In genomic region chr9:121185774-121186403, GRCh38 we compare ENCODE assay signal across 19 cellular contexts. TPM values are rescaled to one million over a fixed set of nuclear protein-coding genes. Genes with fewer than 3 reads are reported as not detected.
DNase-seq lines count a peak whose midpoint lies in the region; ATAC-seq and TF ChIP-seq lines count a peak whose summit lies in the region.
"Had no signal": no experiment of that assay in that cellular context is flagged by ENCODE, and none has a peak within 500 bp of the region (broad histone marks: within the 10 kb centered on the region; RNA-seq: fewer than 3 reads in every experiment).

No MANE protein-coding gene starts in this region.

- H3K9me3 ChIP-seq in cardiac muscle cell (ENCODE audit: low read depth) (no peaks in the 10 kb centered on the region), left ventricle myocardium inferior (replicated peaks) (no peaks in the 10 kb centered on the region), upper lobe of right lung (no peaks in the 10 kb centered on the region), endodermal cell (ENCODE audit: control insufficient read depth, low read length) (no peaks in the 10 kb centered on the region)
- H3K9me3 ChIP-seq in effector memory CD4-positive, alpha-beta T cell (ENCODE audit: control insufficient read depth, low read length) = no peaks in the 10 kb centered on the region
- H3K9me3 ChIP-seq: right atrium auricular region, transverse colon had no signal

- H3K36me3 Mint-ChIP-seq in T-cell = peaks cover 47% of the 10 kb centered on the region
- peaks cover 20% of the 10 kb centered on the region for H3K36me3 Mint-ChIP-seq in endodermal cell (ENCODE audit: low read depth)

- H3K9me3 Mint-ChIP-seq in T-cell (no peaks in the 10 kb centered on the region), endodermal cell (no peaks in the 10 kb centered on the region)

- CTCF ChIA-PET in T-cell (lab: Charles Lee) = interaction anchor here in 1 of 2 donors (0.6 to 1.3 kb wide), 8 partner anchors 11 to 78 kb away, joined by 3 to 5 read pairs (median 4); no protein-coding TSS in a partner anchor

- H3K4me1 ChIP-seq in cardiac muscle cell (ENCODE audit: low read depth) = peaks cover 49% of the 10 kb centered on the region
- peaks cover 98% of the 10 kb centered on the region for H3K4me1 ChIP-seq in left ventricle myocardium inferior
- H3K4me1 ChIP-seq in effector memory CD4-positive, alpha-beta T cell (ENCODE audit: control insufficient read depth, insufficient read depth, low read length, poor library complexity, severe bottlenecking) = peaks cover 14% of the 10 kb centered on the region
- H3K4me1 ChIP-seq in upper lobe of right lung = peaks cover 53% of the 10 kb centered on the region
- no peaks in the 10 kb centered on the region for H3K4me1 ChIP-seq in endodermal cell (ENCODE audit: control insufficient read depth, insufficient read depth, low read length)

- POLR2A ChIA-PET in T-cell (lab: Charles Lee) = interaction anchor here (0.5 to 0.6 kb wide), 2 partner anchors 13 to 24 kb away, joined by 3 to 4 read pairs; no protein-coding TSS in a partner anchor

- WGBS in endodermal cell (ENCODE audit: insufficient coverage in 1 of 2, insufficient read length in 1 of 2), 2 experiments = 88 to 89% methylated on average over 4 of the region's 4 CpGs

- peaks cover 16% of the 10 kb centered on the region for H3K36me3 ChIP-seq in cardiac muscle cell
- H3K36me3 ChIP-seq in left ventricle myocardium inferior = peaks cover 32% of the 10 kb centered on the region
- peaks cover 27% of the 10 kb centered on the region for H3K36me3 ChIP-seq in effector memory CD4-positive, alpha-beta T cell (ENCODE audit: control insufficient read depth, insufficient read depth, low read length)
- peaks cover 40% of the 10 kb centered on the region for H3K36me3 ChIP-seq in upper lobe of right lung
- H3K36me3 ChIP-seq in endodermal cell (ENCODE audit: control insufficient read depth, insufficient read depth, low read length) = peaks cover 48% of the 10 kb centered on the region

- H3K4me3 ChIP-seq in cardiac muscle cell = no peak overlapping the region
- H3K4me3 ChIP-seq in left ventricle myocardium inferior = no peak overlapping the region
- H3K4me3 ChIP-seq in effector memory CD4-positive, alpha-beta T cell (ENCODE audit: insufficient read depth, low read depth, low read length, poor library complexity, severe bottlenecking) = no peak overlapping the region
- H3K4me3 ChIP-seq in upper lobe of right lung = no peak overlapping the region
- H3K4me3 ChIP-seq in endodermal cell (ENCODE audit: low read length) = no peak overlapping the region
- H3K4me3 ChIP-seq: right atrium auricular region, transverse colon had no signal

- no peak for DNase-seq in cardiac muscle cell (ENCODE audit: low read depth in 1 of 2, low spot score in 1 of 2)
- DNase-seq in left ventricle myocardium inferior = no peak
- DNase-seq in T-cell = no peak
- DNase-seq in effector memory CD4-positive, alpha-beta T cell = no peak
- no peak for DNase-seq in upper lobe of right lung
- no peak for DNase-seq in endodermal cell
- DNase-seq: activated CD4-positive, CD25-positive, alpha-beta regulatory T cell treated with anti-CD3 and anti-CD28 coated beads, Interleukin-2, amount 50 U/mL, for 72 hours; activated effector memory CD4-positive, alpha-beta T cell treated with anti-CD3 and anti-CD28 coated beads, Interleukin-2, amount 50 U/mL, for 16 hours; effector CD4-positive, alpha-beta T cell; hypothalamus; left cardiac atrium; NCI-H1092 treated with DMSO at 0.1 percent for 48 hours; NCI-H774; RPMI8226; stimulated activated CD4-positive, alpha-beta T cell treated with anti-CD3 and anti-CD28 coated beads, Interleukin-2, amount 100 ng/mL, for 24 hours; transverse colon had no signal

- H3K4me1 Mint-ChIP-seq in T-cell (peaks cover 59 to 82% (median 80%) of the 10 kb centered on the region in 3 donors), endodermal cell (peaks cover 23% of the 10 kb centered on the region)

- H3K27me3 Mint-ChIP-seq in T-cell = no peaks in the 10 kb centered on the region
- H3K27me3 Mint-ChIP-seq in endodermal cell (ENCODE audit: insufficient read depth) = no peaks in the 10 kb centered on the region

- TF ChIP-seq CTCF in cardiac muscle cell (IDR thresholded peaks at IDR 0.05; ENCODE audit: low read depth, low read length) = no peak
- no peak for TF ChIP-seq CTCF in left ventricle myocardium inferior (IDR thresholded peaks at IDR 0.05; ENCODE audit: borderline replicate concordance)
- TF ChIP-seq CTCF in upper lobe of right lung (IDR thresholded peaks at IDR 0.05) = no peak
- no peak for TF ChIP-seq CTCF in endodermal cell (conservative IDR thresholded peaks at IDR 0.05)

- no peaks in the 10 kb centered on the region for H3K27me3 ChIP-seq in cardiac muscle cell
- H3K27me3 ChIP-seq in left ventricle myocardium inferior (ENCODE audit: low read depth) = no peaks in the 10 kb centered on the region
- no peaks in the 10 kb centered on the region for H3K27me3 ChIP-seq in effector memory CD4-positive, alpha-beta T cell (replicated peaks; ENCODE audit: control insufficient read depth, insufficient read depth, low read length, poor library complexity, severe bottlenecking)
- H3K27me3 ChIP-seq in upper lobe of right lung = no peaks in the 10 kb centered on the region
- H3K27me3 ChIP-seq in endodermal cell (ENCODE audit: control insufficient read depth, insufficient read depth, low read length, poor library complexity, severe bottlenecking) = no peaks in the 10 kb centered on the region
- H3K27me3 ChIP-seq: right atrium auricular region, transverse colon had no signal

- intact Hi-C loops in left ventricle myocardium inferior (cut with micrococcal nuclease) = no loop called here
- intact Hi-C loops in upper lobe of right lung (cut with DNase I) = no loop called here

- ATAC-seq in T-cell (replicated peaks in 1 of 4) (peak; percentile 37 to 42 (median 40)), upper lobe of right lung (peak; percentile 26), HG03565 (IDR thresholded peaks at IDR 0.05; ENCODE audit: unreplicated experiment) (no peak), HG03432 (IDR thresholded peaks at IDR 0.05; ENCODE audit: unreplicated experiment) (no peak)

- H3K27ac Mint-ChIP-seq in T-cell (peak overlapping the region; percentile 83), endodermal cell (no peak overlapping the region)

- H3K27ac ChIP-seq in cardiac muscle cell = peak overlapping the region; percentile 60
- no peak overlapping the region for H3K27ac ChIP-seq in left ventricle myocardium inferior (replicated peaks)
- peak overlapping the region; percentile 41 for H3K27ac ChIP-seq in effector memory CD4-positive, alpha-beta T cell (ENCODE audit: insufficient read depth, low read length, poor library complexity, severe bottlenecking)
- H3K27ac ChIP-seq in upper lobe of right lung = no peak overlapping the region
- H3K27ac ChIP-seq in endodermal cell (ENCODE audit: low read depth, low read length) = no peak overlapping the region
- H3K27ac ChIP-seq: right atrium auricular region, transverse colon had no signal

- H3K4me3 Mint-ChIP-seq in T-cell (peak overlapping the region in 1 of 3 donors; percentile 15), endodermal cell (no peak overlapping the region)

- H3K9ac ChIP-seq in endodermal cell (ENCODE audit: extremely low read depth, low read length, poor library complexity, severe bottlenecking) = no peak overlapping the region

RNA-seq across cellular contexts. Expression of gene RAB14, which starts 15.8 kb away (rescaled TPM):
- total RNA-seq in cardiac muscle cell (16.5 and 17.4 TPM in 2 replicates), left ventricle myocardium inferior (51.3 TPM), T-cell (10 to 100 TPM; 42.4 to 56.6 (median 50.5) TPM), upper lobe of right lung (104 TPM), endodermal cell (10 to 100 TPM; 35.9 to 40.7 TPM)
- 54.2 and 68.0 TPM in 2 replicates for polyA plus RNA-seq in cardiac muscle cell
- polyA plus RNA-seq in endodermal cell (2013, experiment 1 of 2) = 47.2 TPM
- polyA plus RNA-seq in endodermal cell (2013, experiment 2 of 2) = 48.1 TPM

Comparison
In these comparisons a context has a peak if more than half of its experiments do, and no peak if none do; other contexts are left out.
1. H3K27ac ChIP-seq: peak in cardiac muscle cell (single experiment) and effector memory CD4-positive, alpha-beta T cell (single experiment); none in left ventricle myocardium inferior (single experiment), upper lobe of right lung (single experiment) and endodermal cell (single experiment).
2. ATAC-seq: peak in T-cell (4 of 4) and upper lobe of right lung (single experiment); none in HG03565 (single experiment) and HG03432 (single experiment).